8 cellular contexts compared by ENCODE assay signal in the genomic region with DNA sequence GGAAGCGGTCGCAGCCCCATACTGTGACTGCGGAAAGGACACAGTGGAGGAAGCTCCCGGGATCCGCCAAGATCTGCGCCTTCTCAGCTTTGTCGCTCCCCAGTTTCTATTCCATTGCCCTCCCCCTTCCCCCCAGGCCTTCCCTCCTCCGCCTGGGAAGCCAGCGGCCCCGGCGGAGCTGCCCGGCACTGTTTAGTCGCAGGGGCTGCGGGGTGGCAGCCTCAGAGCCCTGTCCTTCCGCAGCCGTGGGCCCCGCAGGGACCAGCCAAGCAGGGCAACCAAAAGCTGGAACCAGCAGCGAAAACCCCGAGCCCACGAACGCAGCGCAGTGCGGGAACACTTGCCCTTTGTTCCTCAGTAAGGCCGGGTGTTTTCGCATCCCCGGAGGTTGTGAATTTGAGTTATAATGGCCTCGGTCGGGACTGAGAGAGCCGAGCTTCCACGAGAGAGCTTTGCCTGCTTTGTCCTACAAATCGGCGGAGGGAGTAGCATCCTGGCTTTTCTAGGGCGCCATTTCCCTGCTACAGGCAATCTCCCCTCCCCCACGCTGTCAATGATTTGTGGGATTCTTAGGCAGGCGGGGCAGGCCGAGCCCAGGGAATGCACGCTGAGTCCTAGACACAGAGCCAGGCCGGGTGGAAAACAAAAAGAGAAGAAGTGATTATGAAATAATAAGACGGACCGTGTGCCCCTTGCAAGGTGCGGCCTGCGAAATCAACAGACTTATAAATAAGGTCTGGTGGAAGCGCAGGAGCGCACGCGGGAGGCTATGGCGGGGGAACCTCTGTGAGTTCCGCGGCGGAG. TPM values are rescaled to one million over a fixed set of nuclear protein-coding genes. Genes with fewer than 3 reads are reported as not detected.
DNase-seq lines count a peak whose midpoint lies in the region; ATAC-seq and TF ChIP-seq lines count a peak whose summit lies in the region.

No MANE protein-coding gene starts in this region.

- intact Hi-C loops in left ventricle myocardium inferior (cut with micrococcal nuclease) (no loop called here), ovary (cut with DNase I) (no loop called here)

- H3K9me3 ChIP-seq in left ventricle myocardium inferior (replicated peaks) (no peaks in the 10 kb centered on the region), ovary (no peaks in the 10 kb centered on the region)

- peak overlapping the region; percentile 82 for H3K27ac ChIP-seq in left ventricle myocardium inferior (replicated peaks)
- H3K27ac ChIP-seq in ovary: no peak overlapping the region

- DNase-seq in DMS153 treated with DMSO at 0.1 percent for 48 hours (lab: John Stamatoyannopoulos, UW; ENCODE audit: unreplicated experiment) (peak; percentile 55), NCI-H187 treated with DMSO at 0.1 percent for 48 hours (lab: John Stamatoyannopoulos, UW) (peak; percentile 89), amniotic epithelial cell (ENCODE audit: low read depth) (peak; percentile 86), left ventricle myocardium inferior (peak; percentile 57), ovary (peak in 4 of 5 donors; percentile 55 to 73 (median 63))
- DNase-seq in stimulated activated CD4-positive, alpha-beta T cell treated with anti-CD3 and anti-CD28 coated beads, Interleukin-2, amount 100 ng/mL, for 48 hours: no peak

- peak; percentile 15 for TF ChIP-seq POLR2A in ovary (IDR thresholded peaks at IDR 0.05)

- no peak for TF ChIP-seq EP300 in ovary (IDR thresholded peaks at IDR 0.05)

- peaks cover 59% of the 10 kb centered on the region for H3K4me1 ChIP-seq in left ventricle myocardium inferior
- H3K4me1 ChIP-seq in ovary (ENCODE audit: insufficient read depth): peaks cover 13% of the 10 kb centered on the region

- peaks cover 100% of the 10 kb centered on the region for H3K27me3 ChIP-seq in left ventricle myocardium inferior (ENCODE audit: low read depth)
- H3K27me3 ChIP-seq in ovary: peaks cover 2% of the 10 kb centered on the region

- no peak for TF ChIP-seq CTCF in left ventricle myocardium inferior (IDR thresholded peaks at IDR 0.05; ENCODE audit: borderline replicate concordance)
- TF ChIP-seq CTCF in ovary (IDR thresholded peaks at IDR 0.05): no peak

- no peaks in the 10 kb centered on the region for H3K36me3 ChIP-seq in left ventricle myocardium inferior
- no peaks in the 10 kb centered on the region for H3K36me3 ChIP-seq in ovary

- 1 to 2% (median 2%) methylated on average over 50 of the region's 50 CpGs for WGBS in ovary, 3 donors

- H3K4me3 ChIP-seq in left ventricle myocardium inferior (peak overlapping the region; percentile 80), ovary (peak overlapping the region; percentile 52)

- ATAC-seq in GM19035 (IDR thresholded peaks at IDR 0.05; ENCODE audit: unreplicated experiment) (no peak), esophagus mucosa (no peak)

RNA-seq across cellular contexts. Expression of a gene that starts 4.0 kb away (rescaled TPM):
- total RNA-seq in left ventricle myocardium inferior (1.4 TPM), ovary (1 to 10 TPM in 5 of 7 donors, under 1 TPM in 2; 0.73 to 3.6 (median 1.7) TPM), esophagus mucosa (3.0 TPM)
- under 1 TPM; 0.67 to 0.81 TPM for polyA plus RNA-seq in ovary

RNA-seq across cellular contexts. Expression of a gene that starts 27.3 kb away (rescaled TPM):
- total RNA-seq in left ventricle myocardium inferior (11.2 TPM), ovary (10 to 100 TPM; 13.9 to 24.3 (median 22.7) TPM), esophagus mucosa (19.6 TPM)
- polyA plus RNA-seq in ovary: 10 to 100 TPM in 1 of 2 donors, 1 to 10 TPM in 1; 8.5 to 34.8 TPM

Comparison
In these comparisons a context has a peak if more than half of its experiments do, and no peak if none do; other contexts are left out.
1. DNase-seq: peak in DMS153 treated with DMSO at 0.1 percent for 48 hours (single experiment), NCI-H187 treated with DMSO at 0.1 percent for 48 hours (single experiment), amniotic epithelial cell (single experiment), left ventricle myocardium inferior (single experiment) and ovary (4 of 5); none in stimulated activated CD4-positive, alpha-beta T cell treated with anti-CD3 and anti-CD28 coated beads, Interleukin-2, amount 100 ng/mL, for 48 hours (0 of 2).